In genomic region chr4:184415071-184415470, GRCh38 we compare ENCODE assay signal across 14 cellular contexts. TPM values are rescaled to one million over a fixed set of nuclear protein-coding genes. Genes with fewer than 3 reads are reported as not detected.
DNase-seq lines count a peak whose midpoint lies in the region; ATAC-seq and TF ChIP-seq lines count a peak whose summit lies in the region.
"Had no signal": no experiment of that assay in that cellular context is flagged by ENCODE, and none has a peak within 500 bp of the region (broad histone marks: within the 10 kb centered on the region; RNA-seq: fewer than 3 reads in every experiment).

No MANE protein-coding gene starts in this region.

- intact Hi-C loops in activated T-helper 1 cell treated with anti-CD3 and anti-CD28 coated beads, Interleukin-12 subunit alpha, Interleukin-12 subunit beta, Interleukin-2, Interleukin-4 antibody, amounts not matched to agents 30 ng/mL and 10 ng/mL and 1 ng/mL, durations not matched to agents 14 hours and 24 hours and 36 hours (cut with micrococcal nuclease) = no loop called here

- peaks cover 51% of the 10 kb centered on the region for H3K36me3 Mint-ChIP-seq in activated T-helper 1 cell treated with anti-CD3 and anti-CD28 coated beads, Interleukin-12 subunit alpha, Interleukin-12 subunit beta, Interleukin-2, Interleukin-4 antibody, amounts not matched to agents 30 ng/mL and 10 ng/mL and 1 ng/mL, durations not matched to agents 14 hours and 24 hours and 36 hours (ENCODE audit: low read depth)
- H3K36me3 Mint-ChIP-seq in mesothelial cell of epicardium = peaks cover 29% of the 10 kb centered on the region

- H3K27me3 Mint-ChIP-seq in stimulated activated naive CD8-positive, alpha-beta T cell treated with anti-CD3 and anti-CD28 coated beads, Interleukin-15, amount 100 ng/mL, for 72 hours = no peaks in the 10 kb centered on the region
- no peaks in the 10 kb centered on the region for H3K27me3 Mint-ChIP-seq in activated T-helper 1 cell treated with anti-CD3 and anti-CD28 coated beads, Interleukin-12 subunit alpha, Interleukin-12 subunit beta, Interleukin-2, Interleukin-4 antibody, amounts not matched to agents 30 ng/mL and 10 ng/mL and 1 ng/mL, durations not matched to agents 14 hours and 24 hours and 36 hours (ENCODE audit: insufficient read depth)
- no peaks in the 10 kb centered on the region for H3K27me3 Mint-ChIP-seq in mesothelial cell of epicardium (ENCODE audit: low read depth)

- TF ChIP-seq CTCF in mesothelial cell of epicardium (IDR thresholded peaks at IDR 0.05; ENCODE audit: unreplicated experiment) = no peak

- no peak for DNase-seq in stimulated activated naive CD8-positive, alpha-beta T cell treated with anti-CD3 and anti-CD28 coated beads, Interleukin-15, Interleukin-2, amounts not matched to agents 100 U/mL and 50 U/mL, for 24 hours
- no peak for DNase-seq in stimulated activated naive CD8-positive, alpha-beta T cell treated with anti-CD3 and anti-CD28 coated beads, Interleukin-15, amount 100 ng/mL, for 72 hours
- DNase-seq in activated T-helper 1 cell treated with anti-CD3 and anti-CD28 coated beads, Interleukin-12 subunit alpha, Interleukin-12 subunit beta, Interleukin-2, Interleukin-4 antibody, amounts not matched to agents 30 ng/mL and 10 ng/mL and 1 ng/mL, durations not matched to agents 14 hours and 24 hours and 36 hours (ENCODE audit: low spot score) = no peak
- DNase-seq in kidney tubule cell (ENCODE audit: low spot score) (peak; percentile 41), cerebellar cortex (ENCODE audit: low spot score) (no peak), mesothelial cell of epicardium (ENCODE audit: low spot score in 2 of 2, unreplicated experiment in 2 of 2) (no peak)
- DNase-seq: activated CD4-positive, alpha-beta T cell treated with anti-CD3 and anti-CD28 coated beads for 1 hour; activated gamma-delta T cell treated with Interleukin-2 at 50 U/mL for 16 hours; DND-41; NCI-H1930; NCI-H69; ovary had no signal

- no peak overlapping the region for H3K4me3 Mint-ChIP-seq in stimulated activated naive CD8-positive, alpha-beta T cell treated with anti-CD3 and anti-CD28 coated beads, Interleukin-15, amount 100 ng/mL, for 72 hours
- H3K4me3 Mint-ChIP-seq in activated T-helper 1 cell treated with anti-CD3 and anti-CD28 coated beads, Interleukin-12 subunit alpha, Interleukin-12 subunit beta, Interleukin-2, Interleukin-4 antibody, amounts not matched to agents 30 ng/mL and 10 ng/mL and 1 ng/mL, durations not matched to agents 14 hours and 24 hours and 36 hours = no peak overlapping the region
- H3K4me3 Mint-ChIP-seq in mesothelial cell of epicardium = no peak overlapping the region

- ATAC-seq in stimulated activated naive CD8-positive, alpha-beta T cell treated with anti-CD3 and anti-CD28 coated beads, Interleukin-15, Interleukin-2, amounts not matched to agents 100 U/mL and 50 U/mL, for 24 hours = peak; percentile 17
- no peak for ATAC-seq in stimulated activated naive CD8-positive, alpha-beta T cell treated with anti-CD3 and anti-CD28 coated beads, Interleukin-15, amount 100 ng/mL, for 72 hours
- ATAC-seq in HG03442 (IDR thresholded peaks at IDR 0.05; ENCODE audit: unreplicated experiment) (no peak), HG02981 (IDR thresholded peaks at IDR 0.05; ENCODE audit: unreplicated experiment) (no peak)

- H3K27ac Mint-ChIP-seq in stimulated activated naive CD8-positive, alpha-beta T cell treated with anti-CD3 and anti-CD28 coated beads, Interleukin-15, amount 100 ng/mL, for 72 hours = peak overlapping the region in 1 of 2 donors; percentile 69
- peak overlapping the region; percentile 81 for H3K27ac Mint-ChIP-seq in activated T-helper 1 cell treated with anti-CD3 and anti-CD28 coated beads, Interleukin-12 subunit alpha, Interleukin-12 subunit beta, Interleukin-2, Interleukin-4 antibody, amounts not matched to agents 30 ng/mL and 10 ng/mL and 1 ng/mL, durations not matched to agents 14 hours and 24 hours and 36 hours
- H3K27ac Mint-ChIP-seq in mesothelial cell of epicardium = no peak overlapping the region

- no peaks in the 10 kb centered on the region for H3K9me3 Mint-ChIP-seq in stimulated activated naive CD8-positive, alpha-beta T cell treated with anti-CD3 and anti-CD28 coated beads, Interleukin-15, amount 100 ng/mL, for 72 hours
- no peaks in the 10 kb centered on the region for H3K9me3 Mint-ChIP-seq in activated T-helper 1 cell treated with anti-CD3 and anti-CD28 coated beads, Interleukin-12 subunit alpha, Interleukin-12 subunit beta, Interleukin-2, Interleukin-4 antibody, amounts not matched to agents 30 ng/mL and 10 ng/mL and 1 ng/mL, durations not matched to agents 14 hours and 24 hours and 36 hours
- H3K9me3 Mint-ChIP-seq in mesothelial cell of epicardium = no peaks in the 10 kb centered on the region

- peaks cover 77% of the 10 kb centered on the region for H3K4me1 Mint-ChIP-seq in stimulated activated naive CD8-positive, alpha-beta T cell treated with anti-CD3 and anti-CD28 coated beads, Interleukin-15, amount 100 ng/mL, for 72 hours
- H3K4me1 Mint-ChIP-seq in activated T-helper 1 cell treated with anti-CD3 and anti-CD28 coated beads, Interleukin-12 subunit alpha, Interleukin-12 subunit beta, Interleukin-2, Interleukin-4 antibody, amounts not matched to agents 30 ng/mL and 10 ng/mL and 1 ng/mL, durations not matched to agents 14 hours and 24 hours and 36 hours (ENCODE audit: low read depth) = peaks cover 81% of the 10 kb centered on the region
- H3K4me1 Mint-ChIP-seq in mesothelial cell of epicardium = no peaks in the 10 kb centered on the region

RNA-seq across cellular contexts. Expression of gene IRF2, which starts 59.3 kb away (rescaled TPM):
- total RNA-seq in activated T-helper 1 cell treated with anti-CD3 and anti-CD28 coated beads, Interleukin-12 subunit alpha, Interleukin-12 subunit beta, Interleukin-2, Interleukin-4 antibody, amounts not matched to agents 30 ng/mL and 10 ng/mL and 1 ng/mL, durations not matched to agents 14 hours and 24 hours and 36 hours = 64.2 and 75.8 TPM in 2 replicates
- total RNA-seq in mesothelial cell of epicardium = 15.8 to 18.1 TPM (median 16.7 TPM) in 3 replicates
